Comparison of ENCODE assay signal across 5 cellular contexts in the genomic region with DNA sequence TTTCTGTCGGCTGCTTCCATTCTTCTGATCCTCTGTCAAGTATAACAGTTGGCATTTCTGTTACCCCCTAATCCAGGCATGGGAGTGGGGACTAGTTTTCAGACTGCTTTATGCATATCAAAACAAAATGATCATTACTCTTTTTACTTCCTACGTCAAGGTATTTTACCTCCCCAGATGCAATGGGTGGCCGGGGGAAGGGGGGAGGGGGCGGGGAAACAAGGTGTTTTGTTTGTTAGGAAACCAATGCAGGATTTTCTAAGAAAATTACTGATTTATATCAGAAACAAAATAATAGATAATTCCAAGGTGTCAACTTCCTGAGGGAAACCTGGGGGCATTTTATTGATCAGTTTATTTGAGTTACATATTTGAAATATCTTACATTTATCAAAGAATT.
"Had no signal": no experiment of that assay in that cellular context is flagged by ENCODE, and none has a peak within 500 bp of the region (broad histone marks: within the 10 kb centered on the region; RNA-seq: fewer than 3 reads in every experiment).

No MANE protein-coding gene starts in this region.

- DNase-seq: GM23248, HCEC 1CT, IMR-90, KG1 had no signal

- H3K27ac ChIP-seq: GM23248 had no signal

- H3K4me3 ChIP-seq: GM23248, K562 had no signal

- H3K9ac ChIP-seq: GM23248 had no signal

- ATAC-seq: K562 had no signal
